10 cellular contexts compared by ENCODE assay signal in genomic region chr9:78004478-78005229, GRCh38. TPM values are rescaled to one million over a fixed set of nuclear protein-coding genes. Genes with fewer than 3 reads are reported as not detected.
A peak's percentile ranks its signal among the peaks of the same experiment; 100 is the strongest.
DNase-seq lines count a peak whose midpoint lies in the region; ATAC-seq and TF ChIP-seq lines count a peak whose summit lies in the region.
"Had no signal": no experiment of that assay in that cellular context is flagged by ENCODE, and none has a peak within 500 bp of the region (broad histone marks: within the 10 kb centered on the region; RNA-seq: fewer than 3 reads in every experiment).

No MANE protein-coding gene starts in this region.

- no peaks in the 10 kb centered on the region for H4K20me1 ChIP-seq in KMS-11 (ENCODE audit: insufficient read depth)

- POLR2A ChIA-PET in CD8-positive, alpha-beta T cell (lab: Charles Lee): interaction anchor here (0.7 kb wide), 1 partner anchor 13 kb away, joined by 3 read pairs; no protein-coding TSS in a partner anchor

- no peak for DNase-seq in CD8-positive, alpha-beta T cell
- peak; percentile 32 for DNase-seq in adipocyte (ENCODE audit: low read depth)
- DNase-seq in memory B cell (ENCODE audit: low spot score in 2 of 2): no peak
- no peak for DNase-seq in lower leg skin (ENCODE audit: low spot score in 2 of 2)
- DNase-seq in gastrocnemius medialis: no peak
- no peak for DNase-seq in caudate nucleus (lab: John Stamatoyannopoulos, UW)
- DNase-seq: nephron progenitor cell, Right ventricle myocardium superior had no signal

- H3K4me3 Mint-ChIP-seq in CD8-positive, alpha-beta T cell: no peak overlapping the region
- no peak overlapping the region for H3K4me3 Mint-ChIP-seq in memory B cell
- H3K4me3 Mint-ChIP-seq: nephron progenitor cell had no signal

- no peak for TF ChIP-seq POLR2A in lower leg skin (IDR thresholded peaks at IDR 0.05)
- no peak for TF ChIP-seq POLR2A in gastrocnemius medialis (IDR thresholded peaks at IDR 0.05)

- no peak for TF ChIP-seq CTCF in CD8-positive, alpha-beta T cell (IDR thresholded peaks at IDR 0.05)
- TF ChIP-seq CTCF in KMS-11 (conservative IDR thresholded peaks at IDR 0.05; ENCODE audit: low read depth, low read length) (peak; percentile 32; the same call in 1 of the 2 replicates), lower leg skin (IDR thresholded peaks at IDR 0.05) (no peak), gastrocnemius medialis (IDR thresholded peaks at IDR 0.05 in 4 of 5, conservative IDR thresholded peaks at IDR 0.05 in 1 of 5) (peak in 1 of 5 experiments; percentile 25)

- no peaks in the 10 kb centered on the region for H3K9me3 ChIP-seq in CD8-positive, alpha-beta T cell (ENCODE audit: low read length)
- H3K9me3 ChIP-seq in adipocyte (ENCODE audit: control insufficient read depth, low read length) (no peaks in the 10 kb centered on the region), gastrocnemius medialis (no peaks in the 10 kb centered on the region)

- H3K9ac ChIP-seq in KMS-11: no peak overlapping the region
- H3K9ac ChIP-seq in adipocyte (ENCODE audit: low read length): no peak overlapping the region

- H3K36me3 Mint-ChIP-seq in CD8-positive, alpha-beta T cell: peaks cover 4% of the 10 kb centered on the region
- no peaks in the 10 kb centered on the region for H3K36me3 Mint-ChIP-seq in memory B cell

- intact Hi-C loops in CD8-positive, alpha-beta T cell (cut with DNase I, micrococcal nuclease): no loop called here
- intact Hi-C loops in lower leg skin (cut with DNase I; ENCODE audit: low total_unique reads): no loop called here
- intact Hi-C loops in gastrocnemius medialis (cut with DNase I; ENCODE audit: low total_unique reads): no loop called here

- no peak overlapping the region for H3K4me3 ChIP-seq in CD8-positive, alpha-beta T cell (ENCODE audit: low read depth, low read length)
- H3K4me3 ChIP-seq in KMS-11 (IDR thresholded peaks at IDR 0.05; ENCODE audit: insufficient read depth, low read depth, low read length): no peak overlapping the region
- no peak overlapping the region for H3K4me3 ChIP-seq in adipocyte (ENCODE audit: low read length)
- no peak overlapping the region for H3K4me3 ChIP-seq in lower leg skin (ENCODE audit: low read depth, poor library complexity, severe bottlenecking)
- H3K4me3 ChIP-seq in gastrocnemius medialis: no peak overlapping the region

- no peaks in the 10 kb centered on the region for H3K9me3 Mint-ChIP-seq in CD8-positive, alpha-beta T cell
- H3K9me3 Mint-ChIP-seq in memory B cell: no peaks in the 10 kb centered on the region
- H3K9me3 Mint-ChIP-seq: nephron progenitor cell had no signal

- H3K27ac ChIP-seq in CD8-positive, alpha-beta T cell (ENCODE audit: low read depth, low read length): no peak overlapping the region
- H3K27ac ChIP-seq in KMS-11 (no peak overlapping the region), gastrocnemius medialis (no peak overlapping the region), caudate nucleus (ENCODE audit: low read depth, low read length) (no peak overlapping the region)

- no peaks in the 10 kb centered on the region for H3K27me3 ChIP-seq in CD8-positive, alpha-beta T cell (ENCODE audit: insufficient read depth, low read length)
- H3K27me3 ChIP-seq in KMS-11 (ENCODE audit: insufficient read depth, low read depth) (no peaks in the 10 kb centered on the region), adipocyte (replicated peaks; ENCODE audit: control insufficient read depth, insufficient read depth, low read length) (no peaks in the 10 kb centered on the region), gastrocnemius medialis (no peaks in the 10 kb centered on the region)

- H3K27me3 Mint-ChIP-seq in CD8-positive, alpha-beta T cell (ENCODE audit: low read depth): no peaks in the 10 kb centered on the region
- H3K27me3 Mint-ChIP-seq in memory B cell: peaks cover 8% of the 10 kb centered on the region

- H3K36me3 ChIP-seq in CD8-positive, alpha-beta T cell (ENCODE audit: insufficient read depth, low read length): no peaks in the 10 kb centered on the region
- H3K36me3 ChIP-seq in KMS-11 (ENCODE audit: insufficient read depth) (no peaks in the 10 kb centered on the region), adipocyte (ENCODE audit: control insufficient read depth, insufficient read depth, low read length, severe bottlenecking) (no peaks in the 10 kb centered on the region), gastrocnemius medialis (no peaks in the 10 kb centered on the region)

- in situ Hi-C loops in gastrocnemius medialis (cut with MboI; ENCODE audit: low sequenced_read_pairs in 4 of 4): no loop called here

- 0 out of 2 replicates have a peak, but pooled peaks cover 2% of the 10 kb centered on the region for H3K79me2 ChIP-seq in KMS-11 (ENCODE audit: insufficient read depth, low read depth)

- peak; percentile 40 for ATAC-seq in CD8-positive, alpha-beta T cell
- peak; percentile 44 for ATAC-seq in memory B cell (ENCODE audit: low read depth)
- no peak for ATAC-seq in gastrocnemius medialis
- no peak for ATAC-seq in HG02571 (IDR thresholded peaks at IDR 0.05; ENCODE audit: unreplicated experiment)

- no peak overlapping the region for H3K4me2 ChIP-seq in KMS-11

- WGBS in lower leg skin, 2 donors: 81 to 83% methylated on average over 6 of the region's 6 CpGs

- H3K27ac Mint-ChIP-seq in CD8-positive, alpha-beta T cell: no peak overlapping the region
- H3K27ac Mint-ChIP-seq in memory B cell: no peak overlapping the region
- H3K27ac Mint-ChIP-seq: nephron progenitor cell had no signal

- H2AFZ ChIP-seq in KMS-11 (ENCODE audit: low read depth): no peak overlapping the region

- H3K4me1 ChIP-seq in CD8-positive, alpha-beta T cell (ENCODE audit: insufficient read depth, low read length): peaks cover 27% of the 10 kb centered on the region
- H3K4me1 ChIP-seq in KMS-11 (ENCODE audit: low read depth, poor library complexity, severe bottlenecking) (no peaks in the 10 kb centered on the region), adipocyte (ENCODE audit: control insufficient read depth, insufficient read depth, low read length) (peaks cover 55% of the 10 kb centered on the region), gastrocnemius medialis (peaks cover 7 to 23% of the 10 kb centered on the region in 2 donors)

- peaks cover 55% of the 10 kb centered on the region for H3K4me1 Mint-ChIP-seq in CD8-positive, alpha-beta T cell (ENCODE audit: low read depth)
- H3K4me1 Mint-ChIP-seq in memory B cell: peaks cover 3% of the 10 kb centered on the region

- CTCF ChIA-PET in CD8-positive, alpha-beta T cell (lab: Charles Lee): interaction anchor here (0.9 to 1.5 kb wide), 4 partner anchors 16 to 31 kb away, joined by 3 to 6 read pairs (median 3); no protein-coding TSS in a partner anchor

RNA-seq across cellular contexts. Expression of gene GNAQ, which starts 27.0 kb away (rescaled TPM):
- total RNA-seq in CD8-positive, alpha-beta T cell: 10 to 100 TPM; 27.2 to 28.3 TPM
- total RNA-seq in lower leg skin (10 to 100 TPM; 13.1 to 19.7 (median 16.4) TPM), gastrocnemius medialis (10 to 100 TPM; 11.3 to 25.9 (median 18.7) TPM)

Comparison
In these comparisons a context has a peak if more than half of its experiments do, and no peak if none do; other contexts are left out.
1. ATAC-seq: peak in CD8-positive, alpha-beta T cell (single experiment) and memory B cell (single experiment); none in gastrocnemius medialis (0 of 2) and HG02571 (single experiment).